ENCODE assay signal across 10 cellular contexts in the genomic region with DNA sequence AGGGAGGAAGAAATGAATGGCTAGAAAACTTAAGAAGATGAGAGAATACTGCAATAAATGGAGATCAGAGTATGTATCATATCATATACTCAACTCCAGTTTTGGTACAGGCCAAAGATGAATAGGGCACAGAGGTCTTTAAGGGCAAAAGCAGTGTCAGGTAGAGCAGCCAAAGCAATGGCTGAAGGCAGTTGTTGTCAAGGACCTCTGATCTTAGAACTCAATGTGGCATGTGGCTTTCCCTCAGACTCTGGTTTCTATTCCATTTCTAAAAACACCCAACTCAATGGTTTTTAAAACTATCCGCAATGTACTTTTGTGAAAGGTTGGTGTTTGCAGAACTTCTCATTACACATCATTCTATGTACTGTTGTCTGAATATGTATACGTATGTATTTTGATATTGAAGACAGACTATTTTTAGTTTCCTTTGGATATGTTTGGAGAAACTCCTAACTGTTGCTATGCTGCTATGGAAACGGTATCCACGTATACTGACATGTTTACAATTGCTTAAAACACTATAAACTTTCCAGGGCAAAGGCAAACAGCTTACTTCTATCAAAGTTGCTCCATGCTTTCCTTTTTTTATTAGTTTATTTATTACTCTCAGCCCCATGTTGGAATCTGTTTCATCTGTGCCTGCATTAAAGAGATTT. TPM values are rescaled to one million over a fixed set of nuclear protein-coding genes. Genes with fewer than 3 reads are reported as not detected.
DNase-seq lines count a peak whose midpoint lies in the region; ATAC-seq lines count a peak whose summit lies in the region.
"Had no signal": no experiment of that assay in that cellular context is flagged by ENCODE, and none has a peak within 500 bp of the region (broad histone marks: within the 10 kb centered on the region; RNA-seq: fewer than 3 reads in every experiment).

No MANE protein-coding gene starts in this region.

- no peak overlapping the region for H3K4me2 ChIP-seq in mesendoderm (ENCODE audit: low read length)

- H2AK5ac ChIP-seq in mesendoderm (ENCODE audit: low read length), result no peak overlapping the region

- no peaks in the 10 kb centered on the region for H3K9me3 ChIP-seq in CD4-positive, CD25-positive, alpha-beta regulatory T cell (ENCODE audit: control insufficient read depth in 2 of 2, low read length in 2 of 2)

- no peaks in the 10 kb centered on the region for H3K36me3 ChIP-seq in CD4-positive, CD25-positive, alpha-beta regulatory T cell (ENCODE audit: control insufficient read depth, insufficient read depth, low read length)
- no peaks in the 10 kb centered on the region for H3K36me3 ChIP-seq in mesendoderm (ENCODE audit: control insufficient read depth, insufficient read depth, low read length)

- H3K27me3 ChIP-seq in CD4-positive, CD25-positive, alpha-beta regulatory T cell (ENCODE audit: control insufficient read depth, insufficient read depth, low read length), result no peaks in the 10 kb centered on the region
- no peaks in the 10 kb centered on the region for H3K27me3 ChIP-seq in mesendoderm (ENCODE audit: insufficient read depth, low read length, poor library complexity)

- no peak overlapping the region for H3K18ac ChIP-seq in mesendoderm (ENCODE audit: low read length)

- no peak overlapping the region for H2BK120ac ChIP-seq in mesendoderm (ENCODE audit: low read depth, low read length)

- DNase-seq in CD4-positive, CD25-positive, alpha-beta regulatory T cell, result no peak
- peak; percentile 61 for DNase-seq in LoVo (ENCODE audit: low spot score)
- peak; percentile 44 for DNase-seq in dedifferentiated amniotic fluid mesenchymal stem cell (ENCODE audit: extremely low spot score)
- DNase-seq in mesendoderm, result peak; percentile 56
- DNase-seq in D341Med (ENCODE audit: low spot score), result no peak
- DNase-seq in activated CD4-positive, CD25-positive, alpha-beta regulatory T cell treated with anti-CD3 and anti-CD28 coated beads, Interleukin-2, amount 50 U/mL, for 72 hours, result no peak
- DNase-seq: activated CD4-positive, alpha-beta T cell treated with anti-CD3 and anti-CD28 coated beads for 48 hours; stimulated activated CD4-positive, alpha-beta T cell treated with anti-CD3 and anti-CD28 coated beads, Interleukin-12 subunit alpha, Interleukin-12 subunit beta, amount 100 ng/mL, for 4 hours had no signal

- H4K5ac ChIP-seq in mesendoderm (ENCODE audit: low read length), result no peak overlapping the region

- no peak overlapping the region for H3K9ac ChIP-seq in mesendoderm (ENCODE audit: low read length)

- peaks cover 7% of the 10 kb centered on the region for H3K27me3 Mint-ChIP-seq in CD4-positive, CD25-positive, alpha-beta regulatory T cell

- H3K79me1 ChIP-seq in mesendoderm (ENCODE audit: low read length), result no peaks in the 10 kb centered on the region

- H3K36me3 Mint-ChIP-seq in CD4-positive, CD25-positive, alpha-beta regulatory T cell, result no peaks in the 10 kb centered on the region

- peaks cover 0 to 2% (median 0%) of the 10 kb centered on the region in 7 donors for H3K9me3 Mint-ChIP-seq in CD4-positive, CD25-positive, alpha-beta regulatory T cell

- H3K4me3 ChIP-seq in CD4-positive, CD25-positive, alpha-beta regulatory T cell (ENCODE audit: low read depth, low read length), result no peak overlapping the region
- no peak overlapping the region for H3K4me3 ChIP-seq in mesendoderm (ENCODE audit: low read length)

- H3K56ac ChIP-seq in mesendoderm (ENCODE audit: low read length), result no peak overlapping the region

- no peaks in the 10 kb centered on the region for H3K79me2 ChIP-seq in mesendoderm (ENCODE audit: control insufficient read depth, insufficient read depth, low read length)

- no CpG with 5 or more reads among the region's 4 CpGs for WGBS in mesendoderm (ENCODE audit: extremely low coverage, insufficient coverage, low lambda C conversion rate)

- H3K4me1 Mint-ChIP-seq in CD4-positive, CD25-positive, alpha-beta regulatory T cell, result peaks cover 31 to 89% (median 67%) of the 10 kb centered on the region in 4 donors

- H2BK15ac ChIP-seq in mesendoderm (replicated peaks; ENCODE audit: low read depth), result peak overlapping the region; percentile 28

- H4K8ac ChIP-seq in mesendoderm (ENCODE audit: low read depth, low read length), result no peak overlapping the region

- H3K27ac Mint-ChIP-seq in CD4-positive, CD25-positive, alpha-beta regulatory T cell, result peak overlapping the region; percentile 75 to 99 (median 99)

- no peak for ATAC-seq in CD4-positive, CD25-positive, alpha-beta regulatory T cell (ENCODE audit: low read depth in 2 of 2)
- no peak for ATAC-seq in HG02938 (IDR thresholded peaks at IDR 0.05; ENCODE audit: unreplicated experiment)
- no peak for ATAC-seq in HG03139 (IDR thresholded peaks at IDR 0.05; ENCODE audit: unreplicated experiment)

- H3K4me1 ChIP-seq in CD4-positive, CD25-positive, alpha-beta regulatory T cell (ENCODE audit: control insufficient read depth, insufficient read depth, low read length, poor library complexity, severe bottlenecking), result peaks cover 54% of the 10 kb centered on the region
- H3K4me1 ChIP-seq in mesendoderm (ENCODE audit: control insufficient read depth, low read depth, low read length), result peaks cover 2% of the 10 kb centered on the region

- H3K4ac ChIP-seq in mesendoderm (ENCODE audit: low read depth, low read length), result no peak overlapping the region

- peak overlapping the region in 2 of 4 donors; percentile 16 to 35 for H3K4me3 Mint-ChIP-seq in CD4-positive, CD25-positive, alpha-beta regulatory T cell

- no peak overlapping the region for H3K23ac ChIP-seq in mesendoderm (ENCODE audit: low read length)

- H2BK5ac ChIP-seq in mesendoderm (ENCODE audit: low read length), result no peak overlapping the region

- peak overlapping the region; percentile 34 for H3K27ac ChIP-seq in CD4-positive, CD25-positive, alpha-beta regulatory T cell (ENCODE audit: insufficient read depth, low read length, poor library complexity, severe bottlenecking)
- H3K27ac ChIP-seq in mesendoderm (ENCODE audit: low read depth, low read length), result no peak overlapping the region

RNA-seq across cellular contexts. Expression of gene PELI1, which starts 58.1 kb away (rescaled TPM):
- 405 TPM for total RNA-seq in CD4-positive, CD25-positive, alpha-beta regulatory T cell
- polyA plus RNA-seq in CD4-positive, CD25-positive, alpha-beta regulatory T cell, result 10 to 100 TPM; 32.9 to 39.8 (median 33.8) TPM
- polyA plus RNA-seq in mesendoderm (2013, experiment 1 of 2), result 44.0 TPM
- 41.3 TPM for polyA plus RNA-seq in mesendoderm (2013, experiment 2 of 2)

Comparison
In these comparisons a context has a peak if more than half of its experiments do, and no peak if none do; other contexts are left out.
1. DNase-seq: peak in LoVo (single experiment), dedifferentiated amniotic fluid mesenchymal stem cell (single experiment) and mesendoderm (single experiment); none in CD4-positive, CD25-positive, alpha-beta regulatory T cell (0 of 3), D341Med (single experiment) and activated CD4-positive, CD25-positive, alpha-beta regulatory T cell treated with anti-CD3 and anti-CD28 coated beads, Interleukin-2, amount 50 U/mL, for 72 hours (single experiment).